ENCODE assay signal across 14 cellular contexts in genomic region chr9:106799146-106799545, GRCh38.
A peak's percentile ranks its signal among the peaks of the same experiment; 100 is the strongest.
DNase-seq lines count a peak whose midpoint lies in the region; ATAC-seq and TF ChIP-seq lines count a peak whose summit lies in the region.
"Had no signal": no experiment of that assay in that cellular context is flagged by ENCODE, and none has a peak within 500 bp of the region (broad histone marks: within the 10 kb centered on the region; RNA-seq: fewer than 3 reads in every experiment).

No MANE protein-coding gene starts in this region.

- TF ChIP-seq CTCF in fibroblast of villous mesenchyme (IDR thresholded peaks at IDR 0.05; ENCODE audit: insufficient read depth, low read depth, low read length) (no peak), retinal pigment epithelial cell (conservative IDR thresholded peaks at IDR 0.05; ENCODE audit: low read depth, low read length) (no peak), progenitor cell of endocrine pancreas (IDR thresholded peaks at IDR 0.05; ENCODE audit: unreplicated experiment) (no peak)

- H3K4me3 ChIP-seq in fibroblast of villous mesenchyme (ENCODE audit: low read depth, low read length) (no peak overlapping the region), retinal pigment epithelial cell (ENCODE audit: low read length) (no peak overlapping the region)
- H3K4me3 ChIP-seq: colonic mucosa, left ventricle myocardium inferior, right atrium auricular region had no signal

- DNase-seq in GM03348 (ENCODE audit: low spot score) = peak; percentile 83
- DNase-seq in SW 1271 (lab: John Stamatoyannopoulos, UW) = peak; percentile 42 to 67
- peak; percentile 70 for DNase-seq in fibroblast of villous mesenchyme (ENCODE audit: low read depth)
- DNase-seq in retinal pigment epithelial cell (ENCODE audit: low read depth) = peak; percentile 71
- no peak for DNase-seq in HT-29 (ENCODE audit: low spot score)
- DNase-seq in progenitor cell of endocrine pancreas (ENCODE audit: low spot score, unreplicated experiment) = no peak
- DNase-seq in NCI-H1092 treated with DMSO at 0.1 percent for 48 hours (lab: John Stamatoyannopoulos, UW) = no peak
- DNase-seq: activated T-cell treated with anti-CD3 and anti-CD28 coated beads, Interleukin-2, amount 50 U/mL, for 48 hours; colonic mucosa; left ventricle myocardium inferior; NCI-H2029 had no signal

- no peaks in the 10 kb centered on the region for H3K36me3 Mint-ChIP-seq in progenitor cell of endocrine pancreas (ENCODE audit: insufficient read depth)

- no peak overlapping the region for H3K4me3 Mint-ChIP-seq in progenitor cell of endocrine pancreas (ENCODE audit: low read depth)

- peaks cover 4% of the 10 kb centered on the region for H3K9me3 Mint-ChIP-seq in progenitor cell of endocrine pancreas (ENCODE audit: low read depth)

- peaks cover 27% of the 10 kb centered on the region for H3K27me3 Mint-ChIP-seq in progenitor cell of endocrine pancreas

- ATAC-seq in GM21737 (IDR thresholded peaks at IDR 0.05; ENCODE audit: unreplicated experiment) = no peak
- ATAC-seq: HCT116 had no signal

- no peak overlapping the region for H3K27ac Mint-ChIP-seq in progenitor cell of endocrine pancreas

- H3K4me1 Mint-ChIP-seq in progenitor cell of endocrine pancreas (ENCODE audit: low read depth) = peaks cover 7% of the 10 kb centered on the region

Comparison
In these comparisons a context has a peak if more than half of its experiments do, and no peak if none do; other contexts are left out.
1. DNase-seq: peak in GM03348 (single experiment), SW 1271 (2 of 2), fibroblast of villous mesenchyme (single experiment) and retinal pigment epithelial cell (single experiment); none in HT-29 (single experiment), progenitor cell of endocrine pancreas (single experiment) and NCI-H1092 treated with DMSO at 0.1 percent for 48 hours (single experiment).